1 cellular context compared by ENCODE assay signal in genomic region chr5:683619-684481, GRCh38.
TF ChIP-seq lines count a peak whose summit lies in the region.

No MANE protein-coding gene starts in this region.

TF ChIP-seq in HepG2, 621 proteins besides CTCF, POLR2A, EP300 and RAD21 (continued from another document):
- no peak for TF ChIP-seq ZBTB37 (CRISPR knock-in tag; IDR thresholded peaks at IDR 0.05)
- TF ChIP-seq MLXIP (CRISPR knock-in tag; IDR thresholded peaks at IDR 0.05; ENCODE audit: borderline replicate concordance) = no peak
- TF ChIP-seq ZNF577 (CRISPR knock-in tag; IDR thresholded peaks at IDR 0.05; ENCODE audit: borderline replicate concordance, low read depth) = no peak
- no peak for TF ChIP-seq CHD2 (IDR thresholded peaks at IDR 0.05; ENCODE audit: low read depth, low read length)
- TF ChIP-seq BCL6 (CRISPR knock-in tag; IDR thresholded peaks at IDR 0.05) = no peak
- no peak for TF ChIP-seq ZBTB21 (CRISPR knock-in tag; IDR thresholded peaks at IDR 0.05)
- TF ChIP-seq MAF1 (CRISPR knock-in tag; IDR thresholded peaks at IDR 0.05; ENCODE audit: borderline replicate concordance) = no peak
- TF ChIP-seq PTBP1 (IDR thresholded peaks at IDR 0.05; ENCODE audit: low read depth, low read length, poor library complexity, severe bottlenecking) = no peak
- TF ChIP-seq SAFB2 (CRISPR knock-in tag; IDR thresholded peaks at IDR 0.05; ENCODE audit: borderline replicate concordance, low read depth) = no peak
- TF ChIP-seq ZNF768 (CRISPR knock-in tag; IDR thresholded peaks at IDR 0.05) = no peak
- no peak for TF ChIP-seq CEBPZ (IDR thresholded peaks at IDR 0.05; ENCODE audit: low read length)
- TF ChIP-seq PAWR (CRISPR knock-in tag; IDR thresholded peaks at IDR 0.05; ENCODE audit: borderline replicate concordance) = no peak
- no peak for TF ChIP-seq ZNF253 (CRISPR knock-in tag; IDR thresholded peaks at IDR 0.05; ENCODE audit: borderline replicate concordance)
TF ChIP-seq in HepG2: peak in this region for 0.
